In the genomic region with DNA sequence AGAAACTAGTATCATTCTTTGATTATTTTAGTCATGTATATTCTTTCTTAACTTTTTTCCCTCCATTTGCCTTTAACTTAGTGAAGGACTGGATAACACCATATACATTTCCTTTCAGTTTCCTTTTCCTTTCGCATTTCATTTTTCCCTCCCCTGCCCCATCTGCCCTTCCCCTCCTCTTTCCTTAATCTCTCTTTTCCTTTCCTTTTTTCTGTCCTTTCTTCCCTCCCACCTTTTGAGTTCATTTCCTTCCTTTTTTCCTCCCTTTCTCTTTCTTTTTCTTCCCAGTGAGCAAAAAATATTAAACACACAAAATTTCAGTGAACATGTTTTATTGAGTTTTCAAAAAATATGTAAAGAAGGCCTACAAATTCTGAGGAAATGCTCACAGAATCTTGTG, we compare ENCODE assay signal across 8 cellular contexts.
DNase-seq lines count a peak whose midpoint lies in the region; ATAC-seq, FAIRE-seq and TF ChIP-seq lines count a peak whose summit lies in the region.
"Not testable (repeated sequence)": the region's sequence is repeated elsewhere in the genome, so short reads cannot be mapped to it uniquely, and the experiment has no call there.

No MANE protein-coding gene starts in this region.

- TF ChIP-seq RAD21 in H1 (IDR thresholded peaks at IDR 0.05 in 1 of 2, conservative IDR thresholded peaks at IDR 0.05 in 1 of 2; ENCODE audit: low read depth in 2 of 2, low read length in 2 of 2), result not testable (repeated sequence)

- CTCF ChIA-PET in CD4-positive, alpha-beta T cell (lab: Charles Lee); activated CD8-positive, alpha-beta memory T cell treated with anti-CD3 and anti-CD28 coated beads, Interleukin-2, amount 10 ng/mL, durations not matched to agents 7 days and 5 days (lab: Charles Lee); H1 (lab: Charles Lee; ENCODE audit: partially characterized antibody): not testable (repeated sequence)

- not testable (repeated sequence) for H3K36me3 Mint-ChIP-seq in CD4-positive, alpha-beta T cell (ENCODE audit: low read depth); HFFc6 (ENCODE audit: low read depth); activated CD8-positive, alpha-beta memory T cell treated with anti-CD3 and anti-CD28 coated beads, Interleukin-2, amount 10 ng/mL, durations not matched to agents 7 days and 5 days; astrocyte (ENCODE audit: low read depth, unreplicated experiment); mesothelial cell of epicardium

- H3K9ac ChIP-seq in astrocyte (ENCODE audit: low read length), result peak overlapping the region; percentile 27
- H3K9ac ChIP-seq in H1 (replicated peaks in 1 of 4; ENCODE audit: extremely low read depth in 1 of 4, low read depth in 3 of 4, low read length in 3 of 4), result not testable (repeated sequence)
- H3K9ac ChIP-seq in smooth muscle cell (ENCODE audit: low read depth), result peak overlapping the region; percentile 47

- peak overlapping the region; percentile 69 for H3K27ac Mint-ChIP-seq in CD4-positive, alpha-beta T cell
- peak overlapping the region; percentile 17; the same call in 1 of the 2 replicates for H3K27ac Mint-ChIP-seq in HFFc6
- H3K27ac Mint-ChIP-seq in activated CD8-positive, alpha-beta memory T cell treated with anti-CD3 and anti-CD28 coated beads, Interleukin-2, amount 10 ng/mL, durations not matched to agents 7 days and 5 days, result peak overlapping the region; percentile 57
- peak overlapping the region; percentile 99 for H3K27ac Mint-ChIP-seq in astrocyte (ENCODE audit: unreplicated experiment)
- H3K27ac Mint-ChIP-seq in mesothelial cell of epicardium, result peak overlapping the region; percentile 9

- not testable (repeated sequence) for H3F3A ChIP-seq in smooth muscle cell (ENCODE audit: low read depth)

- POLR2A ChIA-PET in CD4-positive, alpha-beta T cell (lab: Charles Lee); H1 (lab: Charles Lee; ENCODE audit: partially characterized antibody): not testable (repeated sequence)

- ATAC-seq in CD4-positive, alpha-beta T cell (ENCODE audit: poor library complexity); activated CD8-positive, alpha-beta memory T cell treated with anti-CD3 and anti-CD28 coated beads, Interleukin-2, amount 10 ng/mL, durations not matched to agents 7 days and 5 days: not testable (repeated sequence)

- H3K23ac ChIP-seq in H1 (ENCODE audit: insufficient read length), result not testable (repeated sequence)

- TF ChIP-seq CTCF in CD4-positive, alpha-beta T cell (IDR thresholded peaks at IDR 0.05); HFFc6 (IDR thresholded peaks at IDR 0.05); astrocyte (IDR thresholded peaks at IDR 0.05; ENCODE audit: insufficient read depth, low read depth, low read length); H1 (IDR thresholded peaks at IDR 0.05; ENCODE audit: control extremely low read depth in 1 of 3, insufficient read depth in 1 of 3, low read depth in 1 of 3, low read length in 3 of 3); mesothelial cell of epicardium (IDR thresholded peaks at IDR 0.05; ENCODE audit: unreplicated experiment); smooth muscle cell (IDR thresholded peaks at IDR 0.05; ENCODE audit: borderline replicate concordance, insufficient read depth, poor library complexity, severe bottlenecking): not testable (repeated sequence)

- not testable (repeated sequence) for H2BK120ac ChIP-seq in H1 (replicated peaks; ENCODE audit: low read depth, low read length)

- not testable (repeated sequence) for FAIRE-seq in astrocyte (lab: Jason Lieb, UNC)
- peak; percentile 32 for FAIRE-seq in H1 (lab: Jason Lieb, UNC)

- not testable (repeated sequence) for H2BK15ac ChIP-seq in H1 (ENCODE audit: low read length)

- not testable (repeated sequence) for H4K91ac ChIP-seq in H1 (replicated peaks; ENCODE audit: insufficient read length, low read length)

- H3K4me3 ChIP-seq in astrocyte (ENCODE audit: insufficient read depth, low read depth, low read length); H1 (ENCODE audit: extremely low read depth in 1 of 4, insufficient read depth in 2 of 4, low read depth in 3 of 4, low read length in 4 of 4); smooth muscle cell: not testable (repeated sequence)

- H3K27me3 ChIP-seq in CD4-positive, alpha-beta T cell (ENCODE audit: control insufficient read depth, insufficient read depth, low read length); astrocyte (ENCODE audit: insufficient read depth, low read length); H1 (replicated peaks in 1 of 4; ENCODE audit: control insufficient read depth in 3 of 4, extremely low read depth in 1 of 4, insufficient read depth in 3 of 4, low read length in 3 of 4); smooth muscle cell (ENCODE audit: low read depth): not testable (repeated sequence)

- intact Hi-C loops in CD4-positive, alpha-beta T cell (cut with DNase I, micrococcal nuclease), result not testable (repeated sequence)

- not testable (repeated sequence) for H3K79me1 ChIP-seq in H1 (ENCODE audit: low read depth, low read length)

- not testable (repeated sequence) for H3K14ac ChIP-seq in H1 (ENCODE audit: insufficient read length)

- H3K4ac ChIP-seq in H1 (replicated peaks; ENCODE audit: insufficient read length, low read depth, low read length), result not testable (repeated sequence)

- H3K79me2 ChIP-seq in astrocyte (ENCODE audit: insufficient read depth, low read length); H1 (ENCODE audit: control insufficient read depth in 1 of 2, insufficient read depth in 2 of 2, low read length in 2 of 2); smooth muscle cell (ENCODE audit: low read depth): not testable (repeated sequence)

- peaks cover 49% of the 10 kb centered on the region for H3K4me1 Mint-ChIP-seq in CD4-positive, alpha-beta T cell (ENCODE audit: low read depth)
- H3K4me1 Mint-ChIP-seq in HFFc6 (ENCODE audit: low read depth), result peaks cover 10% of the 10 kb centered on the region
- H3K4me1 Mint-ChIP-seq in activated CD8-positive, alpha-beta memory T cell treated with anti-CD3 and anti-CD28 coated beads, Interleukin-2, amount 10 ng/mL, durations not matched to agents 7 days and 5 days; astrocyte (ENCODE audit: low read depth, unreplicated experiment); mesothelial cell of epicardium: not testable (repeated sequence)

- not testable (repeated sequence) for TF ChIP-seq EP300 in H1 (IDR thresholded peaks at IDR 0.05; ENCODE audit: borderline replicate concordance in 1 of 2, low read depth in 2 of 2, low read length in 2 of 2)

- H3K4me1 ChIP-seq in astrocyte (ENCODE audit: insufficient read depth, low read length); H1 (replicated peaks in 1 of 4; ENCODE audit: control insufficient read depth in 3 of 4, insufficient read depth in 4 of 4, low read length in 3 of 4): not testable (repeated sequence)
- H3K4me1 ChIP-seq in smooth muscle cell (ENCODE audit: low read depth), result peaks cover 11% of the 10 kb centered on the region

- not testable (repeated sequence) for H3K23me2 ChIP-seq in H1 (ENCODE audit: low read depth, low read length)

- peak overlapping the region; percentile 50 for H3K4me3 Mint-ChIP-seq in CD4-positive, alpha-beta T cell
- not testable (repeated sequence) for H3K4me3 Mint-ChIP-seq in HFFc6; activated CD8-positive, alpha-beta memory T cell treated with anti-CD3 and anti-CD28 coated beads, Interleukin-2, amount 10 ng/mL, durations not matched to agents 7 days and 5 days; astrocyte (ENCODE audit: unreplicated experiment); mesothelial cell of epicardium

- not testable (repeated sequence) for H3K9me3 ChIP-seq in CD4-positive, alpha-beta T cell (ENCODE audit: control insufficient read depth, low read length); astrocyte (ENCODE audit: insufficient read depth, low read depth, low read length); H1 (ENCODE audit: insufficient read depth in 2 of 2, low read depth in 1 of 2, low read length in 1 of 2); smooth muscle cell (replicated peaks; ENCODE audit: low read depth)

- H3K18ac ChIP-seq in H1 (ENCODE audit: extremely low read depth, low read length), result not testable (repeated sequence)

- not testable (repeated sequence) for H2AK5ac ChIP-seq in H1 (ENCODE audit: low read depth, low read length)

- H2BK12ac ChIP-seq in H1 (ENCODE audit: low read depth, low read length), result not testable (repeated sequence)

- not testable (repeated sequence) for H3K56ac ChIP-seq in H1 (replicated peaks; ENCODE audit: insufficient read length, low read depth, low read length)

- not testable (repeated sequence) for H3K9me3 Mint-ChIP-seq in CD4-positive, alpha-beta T cell; HFFc6; activated CD8-positive, alpha-beta memory T cell treated with anti-CD3 and anti-CD28 coated beads, Interleukin-2, amount 10 ng/mL, durations not matched to agents 7 days and 5 days (ENCODE audit: low read depth); astrocyte (ENCODE audit: unreplicated experiment); mesothelial cell of epicardium

- not testable (repeated sequence) for H3K27ac ChIP-seq in CD4-positive, alpha-beta T cell (ENCODE audit: low read depth, low read length); H1 (ENCODE audit: low read depth, low read length)
- H3K27ac ChIP-seq in astrocyte (ENCODE audit: low read depth, low read length) (peak overlapping the region; percentile 33), smooth muscle cell (ENCODE audit: low read depth) (peak overlapping the region; percentile 89)

- H4K20me1 ChIP-seq in astrocyte (ENCODE audit: insufficient read depth, low read length); H1 (replicated peaks in 1 of 2; ENCODE audit: control insufficient read depth in 1 of 2, insufficient read depth in 2 of 2, low read length in 2 of 2); smooth muscle cell (ENCODE audit: low read depth): not testable (repeated sequence)

- not testable (repeated sequence) for H3K4me2 ChIP-seq in astrocyte (ENCODE audit: low read length); H1 (ENCODE audit: insufficient read depth in 1 of 2, low read depth in 2 of 2, low read length in 2 of 2)
- H3K4me2 ChIP-seq in smooth muscle cell, result peak overlapping the region; percentile 68

- not testable (repeated sequence) for H2BK5ac ChIP-seq in H1 (ENCODE audit: low read depth, low read length)

- not testable (repeated sequence) for DNase-seq in CD4-positive, alpha-beta T cell; HFFc6; activated CD8-positive, alpha-beta memory T cell treated with anti-CD3 and anti-CD28 coated beads, Interleukin-2, amount 10 ng/mL, durations not matched to agents 7 days and 5 days; astrocyte (ENCODE audit: low read depth); H1 (ENCODE audit: low read depth in 1 of 2, low spot score in 2 of 2); mesothelial cell of epicardium (ENCODE audit: low spot score in 2 of 2, unreplicated experiment in 2 of 2); smooth muscle cell (lab: John Stamatoyannopoulos, UW; ENCODE audit: unreplicated experiment)
- peak; percentile 8 for DNase-seq in RPMI7951 (ENCODE audit: low read depth)

- not testable (repeated sequence) for TF ChIP-seq POLR2A in H1 (IDR thresholded peaks at IDR 0.05; ENCODE audit: control extremely low read depth in 1 of 2, low read depth in 2 of 2, low read length in 2 of 2)

- H2BK20ac ChIP-seq in H1 (ENCODE audit: low read length), result not testable (repeated sequence)

- not testable (repeated sequence) for H3K27me3 Mint-ChIP-seq in CD4-positive, alpha-beta T cell; HFFc6 (ENCODE audit: insufficient read depth); activated CD8-positive, alpha-beta memory T cell treated with anti-CD3 and anti-CD28 coated beads, Interleukin-2, amount 10 ng/mL, durations not matched to agents 7 days and 5 days; astrocyte (ENCODE audit: low read depth, unreplicated experiment); mesothelial cell of epicardium (ENCODE audit: low read depth)

- H4K8ac ChIP-seq in H1 (ENCODE audit: extremely low read depth, insufficient read depth, low read length), result not testable (repeated sequence)

- not testable (repeated sequence) for H2AFZ ChIP-seq in astrocyte (ENCODE audit: low read depth, low read length); H1 (ENCODE audit: low read length)
- H2AFZ ChIP-seq in smooth muscle cell (ENCODE audit: low read depth), result peak overlapping the region; percentile 68

- not testable (repeated sequence) for H4K5ac ChIP-seq in H1 (ENCODE audit: insufficient read length, low read depth, low read length)

- not testable (repeated sequence) for H3K36me3 ChIP-seq in astrocyte (ENCODE audit: insufficient read depth, low read length); H1 (ENCODE audit: control insufficient read depth in 2 of 4, insufficient read depth in 4 of 4, low read length in 3 of 4); smooth muscle cell (ENCODE audit: low read depth)

- WGBS in H1 (ENCODE audit: extremely low coverage in 1 of 2, insufficient coverage in 1 of 2, insufficient read length in 1 of 2, insufficient replicate concordance in 2 of 2, low coverage in 1 of 2, low lambda C conversion rate in 2 of 2, missing lambda C conversion rate in 1 of 2), 2 experiments, result 75% methylated on average over 1 of the region's 1 CpG; no CpG with 5 or more reads in 1 of the 2 experiments
- WGBS in smooth muscle cell (ENCODE audit: low lambda C conversion rate), result 100% methylated on average over 1 of the region's 1 CpG

Comparison
In these comparisons a context has a peak if more than half of its experiments do, and no peak if none do; other contexts are left out.
1. H3K27ac Mint-ChIP-seq: peak in every context shown above with its lines; median percentile 99 in astrocyte; 69 in CD4-positive, alpha-beta T cell; 57 in activated CD8-positive, alpha-beta memory T cell treated with anti-CD3 and anti-CD28 coated beads, Interleukin-2, amount 10 ng/mL, durations not matched to agents 7 days and 5 days; 17 in HFFc6; 9 in mesothelial cell of epicardium.